Comparison of ENCODE assay signal across 14 cellular contexts in the genomic region with DNA sequence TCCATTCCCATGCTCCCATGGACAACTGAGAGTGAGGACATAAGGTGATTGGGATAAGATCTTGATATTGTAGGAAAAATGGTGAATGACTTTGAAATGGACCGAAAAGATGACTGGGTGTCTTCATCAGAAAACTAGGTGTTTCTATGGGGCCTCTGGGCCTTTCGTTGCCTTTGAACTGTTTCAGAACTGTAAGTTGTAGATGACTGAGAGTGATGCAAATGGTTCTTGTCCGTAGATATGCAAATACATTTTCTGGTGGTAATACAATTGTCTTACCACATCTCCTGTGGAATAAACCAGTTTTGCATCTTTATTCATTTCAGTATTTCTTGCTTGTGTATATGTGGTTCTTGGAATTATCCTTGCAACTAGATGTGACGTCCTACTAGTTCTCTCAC. TPM values are rescaled to one million over a fixed set of nuclear protein-coding genes. Genes with fewer than 3 reads are reported as not detected.
DNase-seq lines count a peak whose midpoint lies in the region; ATAC-seq lines count a peak whose summit lies in the region.
"Had no signal": no experiment of that assay in that cellular context is flagged by ENCODE, and none has a peak within 500 bp of the region (broad histone marks: within the 10 kb centered on the region; RNA-seq: fewer than 3 reads in every experiment).

No MANE protein-coding gene starts in this region.

- H3K4me1 Mint-ChIP-seq in naive thymus-derived CD8-positive, alpha-beta T cell, result peaks cover 2 to 23% (median 4%) of the 10 kb centered on the region in 4 donors

- no peak for DNase-seq in activated CD4-positive, CD25-positive, alpha-beta regulatory T cell (lab: John Stamatoyannopoulos, UW)
- no peak for DNase-seq in activated naive CD4-positive, alpha-beta T cell treated with anti-CD3 and anti-CD28 coated beads, Interleukin-2, amount 50 U/mL, for 72 hours (ENCODE audit: low spot score in 2 of 2)
- DNase-seq in NCI-H446 (lab: John Stamatoyannopoulos, UW) (no peak), NCI-H510A treated with DMSO at 0.1 percent for 48 hours (lab: John Stamatoyannopoulos, UW) (no peak)
- no peak for DNase-seq in naive thymus-derived CD8-positive, alpha-beta T cell
- DNase-seq: NCI-H2029, RPMI8226 had no signal

- H3K9me3 Mint-ChIP-seq in activated naive CD4-positive, alpha-beta T cell treated with anti-CD3 and anti-CD28 coated beads, Interleukin-2, amount 50 U/mL, for 72 hours, result no peaks in the 10 kb centered on the region
- no peaks in the 10 kb centered on the region for H3K9me3 Mint-ChIP-seq in naive thymus-derived CD8-positive, alpha-beta T cell

- peaks cover 26 to 35% of the 10 kb centered on the region in 2 donors for H3K36me3 Mint-ChIP-seq in activated naive CD4-positive, alpha-beta T cell treated with anti-CD3 and anti-CD28 coated beads, Interleukin-2, amount 50 U/mL, for 72 hours
- H3K36me3 Mint-ChIP-seq in naive thymus-derived CD8-positive, alpha-beta T cell, result no peaks in the 10 kb centered on the region

- POLR2A ChIA-PET in naive thymus-derived CD8-positive, alpha-beta T cell (lab: Charles Lee), result no interaction called here

- ATAC-seq in activated CD4-positive, CD25-positive, alpha-beta regulatory T cell treated with anti-CD3 and anti-CD28 coated beads, Interleukin-2, amount 50 U/mL, for 24 hours, result peak; percentile 66 to 68
- ATAC-seq in GM21367 (IDR thresholded peaks at IDR 0.05; ENCODE audit: unreplicated experiment) (peak; percentile 47), HG03280 (IDR thresholded peaks at IDR 0.05; ENCODE audit: unreplicated experiment) (peak; percentile 45)
- ATAC-seq in activated naive CD4-positive, alpha-beta T cell treated with anti-CD3 and anti-CD28 coated beads, Interleukin-2, amount 50 U/mL, for 72 hours, result peak; percentile 68 to 70
- no peak for ATAC-seq in naive thymus-derived CD8-positive, alpha-beta T cell
- ATAC-seq: sciatic nerve had no signal

- H3K27ac Mint-ChIP-seq in activated naive CD4-positive, alpha-beta T cell treated with anti-CD3 and anti-CD28 coated beads, Interleukin-2, amount 50 U/mL, for 72 hours, result peak overlapping the region; percentile 98 to 100
- peak overlapping the region in 1 of 10 donors; percentile 0 for H3K27ac Mint-ChIP-seq in naive thymus-derived CD8-positive, alpha-beta T cell

- no peak overlapping the region for H3K4me3 Mint-ChIP-seq in naive thymus-derived CD8-positive, alpha-beta T cell

- H3K27me3 Mint-ChIP-seq in naive thymus-derived CD8-positive, alpha-beta T cell, result no peaks in the 10 kb centered on the region

RNA-seq across cellular contexts. Expression of gene TEX48, which starts 16.0 kb away (rescaled TPM):
- not detected for total RNA-seq in activated naive CD4-positive, alpha-beta T cell treated with anti-CD3 and anti-CD28 coated beads, Interleukin-2, amount 50 U/mL, for 72 hours
- not detected for total RNA-seq in naive thymus-derived CD8-positive, alpha-beta T cell
- not detected for polyA plus RNA-seq in naive thymus-derived CD8-positive, alpha-beta T cell
- total RNA-seq: ascending aorta, mucosa of gallbladder, sciatic nerve had no signal

RNA-seq across cellular contexts. Expression of gene TEX53, which starts 40.3 kb away (rescaled TPM):
- not detected for total RNA-seq in activated naive CD4-positive, alpha-beta T cell treated with anti-CD3 and anti-CD28 coated beads, Interleukin-2, amount 50 U/mL, for 72 hours
- not detected for total RNA-seq in naive thymus-derived CD8-positive, alpha-beta T cell
- not detected for polyA plus RNA-seq in naive thymus-derived CD8-positive, alpha-beta T cell
- total RNA-seq: ascending aorta, HT1080, mucosa of gallbladder, sciatic nerve had no signal

Comparison
In these comparisons a context has a peak if more than half of its experiments do, and no peak if none do; other contexts are left out.
1. ATAC-seq: peak in activated CD4-positive, CD25-positive, alpha-beta regulatory T cell treated with anti-CD3 and anti-CD28 coated beads, Interleukin-2, amount 50 U/mL, for 24 hours (2 of 2), GM21367 (single experiment), HG03280 (single experiment) and activated naive CD4-positive, alpha-beta T cell treated with anti-CD3 and anti-CD28 coated beads, Interleukin-2, amount 50 U/mL, for 72 hours (2 of 2); none in naive thymus-derived CD8-positive, alpha-beta T cell (0 of 2).